In genomic region chr3:157360044-157360443, GRCh38 we compare ENCODE assay signal across 15 cellular contexts.
DNase-seq lines count a peak whose midpoint lies in the region; ATAC-seq and TF ChIP-seq lines count a peak whose summit lies in the region.
"Had no signal": no experiment of that assay in that cellular context is flagged by ENCODE, and none has a peak within 500 bp of the region (broad histone marks: within the 10 kb centered on the region; RNA-seq: fewer than 3 reads in every experiment).

No MANE protein-coding gene starts in this region.

- no peaks in the 10 kb centered on the region for H3K9me3 Mint-ChIP-seq in stimulated activated naive B cell treated with anti-CD40 and anti-IgM and Interleukin-4, amounts not matched to agents 10 μg/mL and 1 μg/mL and 100 μg/mL, for 72 hours
- H3K9me3 Mint-ChIP-seq: activated CD8-positive, alpha-beta T cell treated with anti-CD3 and anti-CD28 coated beads for 36 hours; activated naive CD8-positive, alpha-beta T cell treated with anti-CD3 and anti-CD28 coated beads, Interleukin-2, amount 10 ng/mL, durations not matched to agents 7 days and 5 days; T-helper 1 cell treated with Interleukin-12 subunit alpha and Interleukin-12 subunit beta and Interleukin-4 antibody, amounts not matched to agents 30 μg/mL and 1 μg/mL, for 36 hours had no signal

- H3K27me3 Mint-ChIP-seq in stimulated activated naive B cell treated with anti-CD40 and anti-IgM and Interleukin-4, amounts not matched to agents 10 μg/mL and 1 μg/mL and 100 μg/mL, for 72 hours: peaks cover 0 to 3% of the 10 kb centered on the region in 2 donors
- H3K27me3 Mint-ChIP-seq: activated CD8-positive, alpha-beta T cell treated with anti-CD3 and anti-CD28 coated beads for 36 hours; activated naive CD8-positive, alpha-beta T cell treated with anti-CD3 and anti-CD28 coated beads, Interleukin-2, amount 10 ng/mL, durations not matched to agents 7 days and 5 days had no signal

- TF ChIP-seq CTCF in AG09309 (IDR thresholded peaks at IDR 0.05; ENCODE audit: control insufficient read depth, insufficient read depth, low read depth, low read length, missing control alignments) (no peak), cardiac fibroblast (IDR thresholded peaks at IDR 0.05; ENCODE audit: low read depth, low read length) (no peak), lung (IDR thresholded peaks at IDR 0.05; ENCODE audit: control extremely low read depth, extremely low read depth) (no peak), OCI-LY7 (conservative IDR thresholded peaks at IDR 0.05; ENCODE audit: low read length) (no peak)

- H3K4me1 Mint-ChIP-seq in stimulated activated naive B cell treated with anti-CD40 and anti-IgM and Interleukin-4, amounts not matched to agents 10 μg/mL and 1 μg/mL and 100 μg/mL, for 72 hours: no peaks in the 10 kb centered on the region
- H3K4me1 Mint-ChIP-seq: activated naive CD8-positive, alpha-beta T cell treated with anti-CD3 and anti-CD28 coated beads, Interleukin-2, amount 10 ng/mL, durations not matched to agents 7 days and 5 days; CD4-positive, alpha-beta memory T cell; immature natural killer cell had no signal

- no peak overlapping the region for H3K4me2 ChIP-seq in OCI-LY7 (ENCODE audit: low read length)

- H3K27ac ChIP-seq in lung (ENCODE audit: low read depth in 1 of 2, low read length in 1 of 2) (no peak overlapping the region), OCI-LY7 (ENCODE audit: low read depth, low read length, poor library complexity, severe bottlenecking) (no peak overlapping the region)

- no peaks in the 10 kb centered on the region for H4K20me1 ChIP-seq in OCI-LY7 (ENCODE audit: insufficient read depth, low read length)

- DNase-seq in AG09309 (ENCODE audit: low read depth) (peak; percentile 79), LHCN-M2 (ENCODE audit: low read depth) (peak; percentile 94), cardiac fibroblast (ENCODE audit: low read depth in 2 of 2) (peak; percentile 85 to 97), lung (ENCODE audit: low spot score) (no peak), cerebellar nuclear complex (lab: John Stamatoyannopoulos, UW) (no peak), OCI-LY7 (ENCODE audit: low spot score) (no peak)
- no peak for DNase-seq in stimulated activated naive B cell treated with anti-CD40 and anti-IgM and Interleukin-4, amounts not matched to agents 10 μg/mL and 1 μg/mL and 100 μg/mL, for 72 hours
- DNase-seq: activated CD8-positive, alpha-beta T cell treated with anti-CD3 and anti-CD28 coated beads for 36 hours; activated naive CD8-positive, alpha-beta T cell treated with anti-CD3 and anti-CD28 coated beads, Interleukin-2, amount 10 ng/mL, durations not matched to agents 7 days and 5 days; CD4-positive, alpha-beta memory T cell; immature natural killer cell; NCI-H774 had no signal

- WGBS in lung, 2 donors: 61 to 87% methylated on average over 2 of the region's 2 CpGs

- H3K36me3 ChIP-seq in lung (ENCODE audit: control insufficient read depth in 2 of 2, insufficient read depth in 2 of 2, low read length in 2 of 2): no peaks in the 10 kb centered on the region
- H3K36me3 ChIP-seq in OCI-LY7 (ENCODE audit: insufficient read depth, low read length): no peaks in the 10 kb centered on the region
- H3K36me3 ChIP-seq: HAP-1 had no signal

- POLR2A ChIA-PET in OCI-LY7 (lab: Charles Lee): no interaction called here

- CTCF ChIA-PET in OCI-LY7 (lab: Charles Lee; ENCODE audit: unreplicated experiment): no interaction called here

- no peak overlapping the region for H3K4me3 ChIP-seq in AG09309 (ENCODE audit: control insufficient read depth, low read depth, low read length)
- no peak overlapping the region for H3K4me3 ChIP-seq in cardiac fibroblast (replicated peaks in 1 of 2; ENCODE audit: low read depth in 2 of 2, low read length in 2 of 2)
- no peak overlapping the region for H3K4me3 ChIP-seq in lung
- H3K4me3 ChIP-seq in OCI-LY7 (ENCODE audit: low read depth, low read length, poor library complexity, severe bottlenecking): no peak overlapping the region
- H3K4me3 ChIP-seq: HAP-1 had no signal

- H3K36me3 Mint-ChIP-seq in stimulated activated naive B cell treated with anti-CD40 and anti-IgM and Interleukin-4, amounts not matched to agents 10 μg/mL and 1 μg/mL and 100 μg/mL, for 72 hours: no peaks in the 10 kb centered on the region
- H3K36me3 Mint-ChIP-seq: activated naive CD8-positive, alpha-beta T cell treated with anti-CD3 and anti-CD28 coated beads, Interleukin-2, amount 10 ng/mL, durations not matched to agents 7 days and 5 days; CD4-positive, alpha-beta memory T cell; immature natural killer cell had no signal

- H3K9me3 ChIP-seq in lung (ENCODE audit: control insufficient read depth in 2 of 2, insufficient read depth in 1 of 2, low read length in 1 of 2) (no peaks in the 10 kb centered on the region), OCI-LY7 (ENCODE audit: low read length) (no peaks in the 10 kb centered on the region)
- H3K9me3 ChIP-seq: HAP-1 had no signal

- H3K9me2 ChIP-seq in OCI-LY7 (ENCODE audit: insufficient read depth, low read length): no peaks in the 10 kb centered on the region

- H3K4me1 ChIP-seq in lung (ENCODE audit: control insufficient read depth in 2 of 2, insufficient read depth in 2 of 2, low read length in 2 of 2): no peaks in the 10 kb centered on the region
- H3K4me1 ChIP-seq in OCI-LY7 (ENCODE audit: insufficient read depth, low read length, poor library complexity, severe bottlenecking): no peaks in the 10 kb centered on the region
- H3K4me1 ChIP-seq: HAP-1 had no signal

- H2AFZ ChIP-seq in OCI-LY7 (ENCODE audit: low read length): no peak overlapping the region

- intact Hi-C loops in OCI-LY7 (cut with micrococcal nuclease; ENCODE audit: unreplicated experiment): no loop called here

- H3K4me3 Mint-ChIP-seq in stimulated activated naive B cell treated with anti-CD40 and anti-IgM and Interleukin-4, amounts not matched to agents 10 μg/mL and 1 μg/mL and 100 μg/mL, for 72 hours: no peak overlapping the region
- H3K4me3 Mint-ChIP-seq: activated CD8-positive, alpha-beta T cell treated with anti-CD3 and anti-CD28 coated beads for 36 hours; activated naive CD8-positive, alpha-beta T cell treated with anti-CD3 and anti-CD28 coated beads, Interleukin-2, amount 10 ng/mL, durations not matched to agents 7 days and 5 days; CD4-positive, alpha-beta memory T cell; immature natural killer cell; T-helper 1 cell treated with Interleukin-12 subunit alpha and Interleukin-12 subunit beta and Interleukin-4 antibody, amounts not matched to agents 30 μg/mL and 1 μg/mL, for 36 hours had no signal

- BruUV-seq in OCI-LY7 (replicated peaks; lab: Mats Ljungman, UMichigan): no TSS peak

- ATAC-seq in lung (ENCODE audit: insufficient read depth, low FRiP score): peak; percentile 53
- ATAC-seq in HG02840 (IDR thresholded peaks at IDR 0.05; ENCODE audit: low FRiP score, unreplicated experiment): no peak
- no peak for ATAC-seq in stimulated activated naive B cell treated with anti-CD40 and anti-IgM and Interleukin-4, amounts not matched to agents 10 μg/mL and 1 μg/mL and 100 μg/mL, for 72 hours (replicated peaks)
- ATAC-seq: activated CD8-positive, alpha-beta T cell treated with anti-CD3 and anti-CD28 coated beads for 36 hours had no signal

- H3K27me3 ChIP-seq in lung (ENCODE audit: control insufficient read depth, insufficient read depth): no peaks in the 10 kb centered on the region

- no peaks in the 10 kb centered on the region for H3K79me2 ChIP-seq in OCI-LY7 (ENCODE audit: insufficient read depth, low read depth, low read length)

- H3K27ac Mint-ChIP-seq in stimulated activated naive B cell treated with anti-CD40 and anti-IgM and Interleukin-4, amounts not matched to agents 10 μg/mL and 1 μg/mL and 100 μg/mL, for 72 hours: no peak overlapping the region
- H3K27ac Mint-ChIP-seq: activated CD8-positive, alpha-beta T cell treated with anti-CD3 and anti-CD28 coated beads for 36 hours; activated naive CD8-positive, alpha-beta T cell treated with anti-CD3 and anti-CD28 coated beads, Interleukin-2, amount 10 ng/mL, durations not matched to agents 7 days and 5 days; CD4-positive, alpha-beta memory T cell; immature natural killer cell; T-helper 1 cell treated with Interleukin-12 subunit alpha and Interleukin-12 subunit beta and Interleukin-4 antibody, amounts not matched to agents 30 μg/mL and 1 μg/mL, for 36 hours had no signal

Comparison
In these comparisons a context has a peak if more than half of its experiments do, and no peak if none do; other contexts are left out.
1. DNase-seq: peak in AG09309 (single experiment), LHCN-M2 (single experiment) and cardiac fibroblast (2 of 2); none in lung (single experiment), cerebellar nuclear complex (0 of 2), OCI-LY7 (single experiment) and stimulated activated naive B cell treated with anti-CD40 and anti-IgM and Interleukin-4, amounts not matched to agents 10 μg/mL and 1 μg/mL and 100 μg/mL, for 72 hours (single experiment).